8 cellular contexts compared by ENCODE assay signal in the genomic region with DNA sequence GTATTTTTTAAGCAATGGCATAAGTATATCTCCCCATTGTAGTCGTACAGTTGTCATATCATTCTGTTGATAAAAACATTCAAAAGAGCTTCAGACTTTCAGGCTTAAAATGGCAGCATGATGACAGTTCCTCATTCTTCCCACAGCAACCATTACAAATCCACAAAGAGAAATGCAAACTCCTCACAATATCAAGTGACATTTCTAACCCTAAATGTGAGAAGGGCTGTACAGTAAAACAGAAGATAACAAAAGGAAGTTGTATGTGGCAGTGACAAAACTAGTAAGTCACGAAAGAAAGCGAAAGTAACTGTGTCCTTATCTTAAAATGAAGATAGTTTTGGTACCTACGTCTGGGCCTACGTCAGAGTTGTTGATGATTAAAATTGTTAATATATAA. TPM values are rescaled to one million over a fixed set of nuclear protein-coding genes. Genes with fewer than 3 reads are reported as not detected.
DNase-seq lines count a peak whose midpoint lies in the region; ATAC-seq and TF ChIP-seq lines count a peak whose summit lies in the region.

No MANE protein-coding gene starts in this region.

- H3K27me3 Mint-ChIP-seq in activated naive CD8-positive, alpha-beta T cell treated with anti-CD3 and anti-CD28 coated beads, Interleukin-2, amount 50 U/mL, for 24 hours, result no peaks in the 10 kb centered on the region
- no peaks in the 10 kb centered on the region for H3K27me3 Mint-ChIP-seq in stimulated activated naive CD8-positive, alpha-beta T cell treated with anti-CD3 and anti-CD28 coated beads, Interleukin-15, Interleukin-2, amounts not matched to agents 100 ng/mL and 50 ng/mL, for 24 hours

- peak; percentile 7 for DNase-seq in Ammon's horn (ENCODE audit: low spot score)
- no peak for DNase-seq in activated naive CD8-positive, alpha-beta T cell treated with anti-CD3 and anti-CD28 coated beads, Interleukin-2, amount 50 U/mL, for 24 hours
- no peak for DNase-seq in BE2C
- DNase-seq in RPMI8226, result no peak
- DNase-seq in nucleus accumbens (lab: John Stamatoyannopoulos, UW), result no peak

- peaks cover 44% of the 10 kb centered on the region for H3K4me1 Mint-ChIP-seq in activated naive CD8-positive, alpha-beta T cell treated with anti-CD3 and anti-CD28 coated beads, Interleukin-2, amount 50 U/mL, for 24 hours
- H3K4me1 Mint-ChIP-seq in stimulated activated naive CD8-positive, alpha-beta T cell treated with anti-CD3 and anti-CD28 coated beads, Interleukin-15, Interleukin-2, amounts not matched to agents 100 ng/mL and 50 ng/mL, for 24 hours (ENCODE audit: low read depth), result peaks cover 42% of the 10 kb centered on the region

- no peak for TF ChIP-seq CTCF in BE2C (IDR thresholded peaks at IDR 0.05; ENCODE audit: low read depth, low read length)

- H3K9me3 ChIP-seq in BE2C, result no peaks in the 10 kb centered on the region

- H3K4me1 ChIP-seq in BE2C, result no peaks in the 10 kb centered on the region

- H3K36me3 ChIP-seq in BE2C, result no peaks in the 10 kb centered on the region

- H3K36me3 Mint-ChIP-seq in activated naive CD8-positive, alpha-beta T cell treated with anti-CD3 and anti-CD28 coated beads, Interleukin-2, amount 50 U/mL, for 24 hours (ENCODE audit: low read depth), result peaks cover 20% of the 10 kb centered on the region
- H3K36me3 Mint-ChIP-seq in stimulated activated naive CD8-positive, alpha-beta T cell treated with anti-CD3 and anti-CD28 coated beads, Interleukin-15, Interleukin-2, amounts not matched to agents 100 ng/mL and 50 ng/mL, for 24 hours (ENCODE audit: low read depth), result peaks cover 27% of the 10 kb centered on the region

- H3K4me3 ChIP-seq in BE2C (ENCODE audit: low read depth, low read length), result no peak overlapping the region

- H3K27me3 ChIP-seq in BE2C, result no peaks in the 10 kb centered on the region

- peak overlapping the region; percentile 83 for H3K4me3 Mint-ChIP-seq in activated naive CD8-positive, alpha-beta T cell treated with anti-CD3 and anti-CD28 coated beads, Interleukin-2, amount 50 U/mL, for 24 hours
- H3K4me3 Mint-ChIP-seq in stimulated activated naive CD8-positive, alpha-beta T cell treated with anti-CD3 and anti-CD28 coated beads, Interleukin-15, Interleukin-2, amounts not matched to agents 100 ng/mL and 50 ng/mL, for 24 hours, result peak overlapping the region; percentile 81

- no peaks in the 10 kb centered on the region for H3K9me3 Mint-ChIP-seq in activated naive CD8-positive, alpha-beta T cell treated with anti-CD3 and anti-CD28 coated beads, Interleukin-2, amount 50 U/mL, for 24 hours
- H3K9me3 Mint-ChIP-seq in stimulated activated naive CD8-positive, alpha-beta T cell treated with anti-CD3 and anti-CD28 coated beads, Interleukin-15, Interleukin-2, amounts not matched to agents 100 ng/mL and 50 ng/mL, for 24 hours, result no peaks in the 10 kb centered on the region

- ATAC-seq in GM19324 (IDR thresholded peaks at IDR 0.05; ENCODE audit: low FRiP score, unreplicated experiment) (peak; percentile 89), HG03280 (IDR thresholded peaks at IDR 0.05; ENCODE audit: unreplicated experiment) (peak; percentile 86)
- peak; percentile 81 for ATAC-seq in activated naive CD8-positive, alpha-beta T cell treated with anti-CD3 and anti-CD28 coated beads, Interleukin-2, amount 50 U/mL, for 24 hours

- peak overlapping the region; percentile 89 for H3K27ac Mint-ChIP-seq in activated naive CD8-positive, alpha-beta T cell treated with anti-CD3 and anti-CD28 coated beads, Interleukin-2, amount 50 U/mL, for 24 hours
- H3K27ac Mint-ChIP-seq in stimulated activated naive CD8-positive, alpha-beta T cell treated with anti-CD3 and anti-CD28 coated beads, Interleukin-15, Interleukin-2, amounts not matched to agents 100 ng/mL and 50 ng/mL, for 24 hours, result peak overlapping the region; percentile 84

RNA-seq across cellular contexts. Expression of gene GXYLT1, which starts 46.7 kb away (rescaled TPM):
- polyA plus RNA-seq in BE2C (2012; ENCODE audit: insufficient read depth, insufficient read length, low read depth), result 1.4 TPM
